In the genomic region with DNA sequence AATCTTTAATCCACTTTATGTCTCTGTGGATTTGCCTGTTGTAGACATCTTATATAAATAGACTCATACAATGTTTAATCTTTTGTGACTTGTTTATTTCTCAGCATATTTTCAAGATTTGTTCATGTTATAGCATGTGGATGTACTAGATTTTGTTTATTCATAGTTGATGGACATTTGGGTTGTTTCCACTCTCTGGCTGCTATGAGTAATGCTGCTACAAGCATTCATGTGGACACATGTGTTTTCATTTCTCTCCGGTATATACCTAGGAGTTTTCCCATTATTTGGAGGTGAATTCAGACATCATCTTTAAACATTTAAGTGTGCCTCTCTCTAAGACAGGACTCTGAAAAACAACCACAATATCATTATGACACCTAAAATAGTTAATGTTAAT, we compare ENCODE assay signal across 17 cellular contexts. TPM values are rescaled to one million over a fixed set of nuclear protein-coding genes. Genes with fewer than 3 reads are reported as not detected.
DNase-seq lines count a peak whose midpoint lies in the region; ATAC-seq and TF ChIP-seq lines count a peak whose summit lies in the region.
"Had no signal": no experiment of that assay in that cellular context is flagged by ENCODE, and none has a peak within 500 bp of the region (broad histone marks: within the 10 kb centered on the region; RNA-seq: fewer than 3 reads in every experiment).

No MANE protein-coding gene starts in this region.

- H4K20me1 ChIP-seq in fibroblast of lung (ENCODE audit: control insufficient read depth, extremely low read depth, insufficient read depth, low read length): no peaks in the 10 kb centered on the region

- peak overlapping the region; percentile 71 for H3K4me2 ChIP-seq in fibroblast of lung (ENCODE audit: extremely low read depth, insufficient read depth, low read length)
- H3K4me2 ChIP-seq: smooth muscle cell had no signal

- H3K4me1 ChIP-seq in fibroblast of lung (ENCODE audit: control insufficient read depth, extremely low read depth, insufficient read depth, low read length): no peaks in the 10 kb centered on the region

- H3K9ac ChIP-seq in fibroblast of lung (ENCODE audit: insufficient read depth, low read length): no peak overlapping the region

- no peak overlapping the region for H3K27ac ChIP-seq in fibroblast of lung (ENCODE audit: insufficient read depth, low read length)
- H3K27ac ChIP-seq: body of pancreas had no signal

- H3K9me3 Mint-ChIP-seq in activated naive CD4-positive, alpha-beta T cell treated with anti-CD3 and anti-CD28 coated beads, Interleukin-2, amount 10 ng/mL, durations not matched to agents 7 days and 5 days: no peaks in the 10 kb centered on the region
- no peaks in the 10 kb centered on the region for H3K9me3 Mint-ChIP-seq in activated CD4-positive, alpha-beta memory T cell treated with anti-CD3 and anti-CD28 coated beads, Interleukin-2, amount 10 ng/mL, durations not matched to agents 7 days and 5 days
- H3K9me3 Mint-ChIP-seq in type B pancreatic cell: no peaks in the 10 kb centered on the region

- no peak overlapping the region for H2AFZ ChIP-seq in fibroblast of lung (ENCODE audit: low read length)

- ATAC-seq in HG02759 (IDR thresholded peaks at IDR 0.05; ENCODE audit: unreplicated experiment): no peak
- ATAC-seq in HG03520 (IDR thresholded peaks at IDR 0.05; ENCODE audit: unreplicated experiment): no peak
- no peak for ATAC-seq in omental fat pad (ENCODE audit: low FRiP score)
- ATAC-seq: body of pancreas had no signal

- H3K4me1 Mint-ChIP-seq in activated naive CD4-positive, alpha-beta T cell treated with anti-CD3 and anti-CD28 coated beads, Interleukin-2, amount 10 ng/mL, durations not matched to agents 7 days and 5 days: peaks cover 50% of the 10 kb centered on the region
- H3K4me1 Mint-ChIP-seq in activated CD4-positive, alpha-beta memory T cell treated with anti-CD3 and anti-CD28 coated beads, Interleukin-2, amount 10 ng/mL, durations not matched to agents 7 days and 5 days: peaks cover 47% of the 10 kb centered on the region
- H3K4me1 Mint-ChIP-seq in type B pancreatic cell (ENCODE audit: unreplicated experiment): peaks cover 9% of the 10 kb centered on the region

- DNase-seq in activated naive CD4-positive, alpha-beta T cell treated with anti-CD3 and anti-CD28 coated beads, Interleukin-2, amount 10 ng/mL, durations not matched to agents 7 days and 5 days: no peak
- no peak for DNase-seq in activated naive CD4-positive, alpha-beta T cell (lab: John Stamatoyannopoulos, UW)
- DNase-seq in activated CD4-positive, alpha-beta memory T cell treated with anti-CD3 and anti-CD28 coated beads, Interleukin-2, amount 10 ng/mL, durations not matched to agents 7 days and 5 days: no peak
- DNase-seq in fibroblast of lung (ENCODE audit: low read depth in 2 of 2) (peak in 1 of 2 donors; percentile 53), type B pancreatic cell (ENCODE audit: extremely low spot score, unreplicated experiment) (no peak), omental fat pad (ENCODE audit: low spot score) (no peak)
- DNase-seq: AML-193, body of pancreas, GDM1, KG1, NCI-H187, NCI-H774 had no signal

- peak overlapping the region; percentile 65 for H3K4me3 Mint-ChIP-seq in activated naive CD4-positive, alpha-beta T cell treated with anti-CD3 and anti-CD28 coated beads, Interleukin-2, amount 10 ng/mL, durations not matched to agents 7 days and 5 days
- H3K4me3 Mint-ChIP-seq in activated CD4-positive, alpha-beta memory T cell treated with anti-CD3 and anti-CD28 coated beads, Interleukin-2, amount 10 ng/mL, durations not matched to agents 7 days and 5 days: peak overlapping the region; percentile 45
- H3K4me3 Mint-ChIP-seq in type B pancreatic cell: peak overlapping the region; percentile 52

- no peaks in the 10 kb centered on the region for H3K27me3 ChIP-seq in fibroblast of lung (ENCODE audit: control insufficient read depth, insufficient read depth, low read length)
- H3K27me3 ChIP-seq: body of pancreas had no signal

- POLR2A ChIA-PET in activated CD4-positive, alpha-beta memory T cell treated with anti-CD3 and anti-CD28 coated beads, Interleukin-2, amount 10 ng/mL, durations not matched to agents 7 days and 5 days (lab: Charles Lee): no interaction called here

- H3K36me3 ChIP-seq in fibroblast of lung (ENCODE audit: control insufficient read depth, insufficient read depth, low read length): peaks cover under 1% of the 10 kb centered on the region

- H3K9me3 ChIP-seq in fibroblast of lung (ENCODE audit: control insufficient read depth, insufficient read depth, low read depth, low read length): no peaks in the 10 kb centered on the region
- H3K9me3 ChIP-seq: body of pancreas had no signal

- TF ChIP-seq CTCF in fibroblast of lung (conservative IDR thresholded peaks at IDR 0.05 in 1 of 2, IDR thresholded peaks at IDR 0.05 in 1 of 2; ENCODE audit: low read depth in 1 of 2, low read length in 2 of 2): no peak
- TF ChIP-seq CTCF in type B pancreatic cell (conservative IDR thresholded peaks at IDR 0.05): no peak
- TF ChIP-seq CTCF in omental fat pad (IDR thresholded peaks at IDR 0.05): no peak

- peaks cover 36% of the 10 kb centered on the region for H3K36me3 Mint-ChIP-seq in activated naive CD4-positive, alpha-beta T cell treated with anti-CD3 and anti-CD28 coated beads, Interleukin-2, amount 10 ng/mL, durations not matched to agents 7 days and 5 days
- peaks cover 38% of the 10 kb centered on the region for H3K36me3 Mint-ChIP-seq in activated CD4-positive, alpha-beta memory T cell treated with anti-CD3 and anti-CD28 coated beads, Interleukin-2, amount 10 ng/mL, durations not matched to agents 7 days and 5 days (ENCODE audit: low read depth)
- H3K36me3 Mint-ChIP-seq in type B pancreatic cell: peaks cover 15% of the 10 kb centered on the region

- CTCF ChIA-PET in activated naive CD4-positive, alpha-beta T cell treated with anti-CD3 and anti-CD28 coated beads, Interleukin-2, amount 10 ng/mL, durations not matched to agents 7 days and 5 days (lab: Charles Lee): no interaction called here
- CTCF ChIA-PET in activated CD4-positive, alpha-beta memory T cell treated with anti-CD3 and anti-CD28 coated beads, Interleukin-2, amount 10 ng/mL, durations not matched to agents 7 days and 5 days (lab: Charles Lee): no interaction called here

- peak overlapping the region; percentile 65 for H3K27ac Mint-ChIP-seq in activated naive CD4-positive, alpha-beta T cell treated with anti-CD3 and anti-CD28 coated beads, Interleukin-2, amount 10 ng/mL, durations not matched to agents 7 days and 5 days
- peak overlapping the region; percentile 53 for H3K27ac Mint-ChIP-seq in activated CD4-positive, alpha-beta memory T cell treated with anti-CD3 and anti-CD28 coated beads, Interleukin-2, amount 10 ng/mL, durations not matched to agents 7 days and 5 days
- H3K27ac Mint-ChIP-seq in type B pancreatic cell: peak overlapping the region; percentile 42

- H3K4me3 ChIP-seq in fibroblast of lung (replicated peaks in 1 of 4; ENCODE audit: control extremely low read depth in 1 of 4, insufficient read depth in 1 of 4, low read depth in 3 of 4, low read length in 4 of 4): peak overlapping the region; percentile 14 to 30 (median 22)
- H3K4me3 ChIP-seq: body of pancreas, smooth muscle cell had no signal

- peaks cover 63% of the 10 kb centered on the region for H3K79me2 ChIP-seq in fibroblast of lung (ENCODE audit: control insufficient read depth, insufficient read depth, low read length)

- no peaks in the 10 kb centered on the region for H3K27me3 Mint-ChIP-seq in activated naive CD4-positive, alpha-beta T cell treated with anti-CD3 and anti-CD28 coated beads, Interleukin-2, amount 10 ng/mL, durations not matched to agents 7 days and 5 days
- H3K27me3 Mint-ChIP-seq in activated CD4-positive, alpha-beta memory T cell treated with anti-CD3 and anti-CD28 coated beads, Interleukin-2, amount 10 ng/mL, durations not matched to agents 7 days and 5 days: no peaks in the 10 kb centered on the region
- H3K27me3 Mint-ChIP-seq in type B pancreatic cell: no peaks in the 10 kb centered on the region

RNA-seq across cellular contexts. Expression of a gene that starts 2.3 kb away (rescaled TPM):
- 10 to 100 TPM; 51.9 to 54.0 TPM for total RNA-seq in activated CD4-positive, alpha-beta memory T cell treated with anti-CD3 and anti-CD28 coated beads, Interleukin-2, amount 10 ng/mL, durations not matched to agents 7 days and 5 days
- total RNA-seq in fibroblast of lung (8.7 and 20.1 TPM in 2 replicates), type B pancreatic cell (ENCODE audit: low replicate concordance) (14.6 and 15.5 TPM in 2 replicates), omental fat pad (10 to 100 TPM in 3 of 4 donors, 1 to 10 TPM in 1; 7.5 to 15.4 (median 12.3) TPM)
- polyA plus RNA-seq in fibroblast of lung: 14.8 and 27.8 TPM in 2 replicates
- polyA plus RNA-seq in fibroblast of lung (2012): 23.2 and 43.0 TPM in 2 replicates
- polyA minus RNA-seq in fibroblast of lung (ENCODE audit: low replicate concordance): 14.0 and 19.4 TPM in 2 replicates

RNA-seq across cellular contexts. Expression of a gene that starts 3.1 kb away (rescaled TPM):
- 10 to 100 TPM; 62.7 to 64.4 TPM for total RNA-seq in activated CD4-positive, alpha-beta memory T cell treated with anti-CD3 and anti-CD28 coated beads, Interleukin-2, amount 10 ng/mL, durations not matched to agents 7 days and 5 days
- total RNA-seq in fibroblast of lung (52.1 and 86.2 TPM in 2 replicates), type B pancreatic cell (ENCODE audit: low replicate concordance) (41.3 and 57.9 TPM in 2 replicates), omental fat pad (10 to 100 TPM; 42.1 to 76.7 (median 58.5) TPM)
- polyA plus RNA-seq in fibroblast of lung: 109 and 229 TPM in 2 replicates
- 236 and 397 TPM in 2 replicates for polyA plus RNA-seq in fibroblast of lung (2012)
- 725 and 757 TPM in 2 replicates for polyA minus RNA-seq in fibroblast of lung (ENCODE audit: low replicate concordance)

RNA-seq across cellular contexts. Expression of a gene that starts 33.7 kb away (rescaled TPM):
- 10 to 100 TPM; 24.9 to 29.0 TPM for total RNA-seq in activated CD4-positive, alpha-beta memory T cell treated with anti-CD3 and anti-CD28 coated beads, Interleukin-2, amount 10 ng/mL, durations not matched to agents 7 days and 5 days
- total RNA-seq in fibroblast of lung (30.0 and 30.2 TPM in 2 replicates), type B pancreatic cell (ENCODE audit: low replicate concordance) (34.1 and 35.9 TPM in 2 replicates), omental fat pad (10 to 100 TPM; 27.7 to 58.3 (median 34.7) TPM)
- polyA plus RNA-seq in fibroblast of lung: 16.5 and 17.3 TPM in 2 replicates
- 27.9 and 31.6 TPM in 2 replicates for polyA plus RNA-seq in fibroblast of lung (2012)
- polyA minus RNA-seq in fibroblast of lung (ENCODE audit: low replicate concordance): 20.7 and 23.7 TPM in 2 replicates

RNA-seq across cellular contexts. Expression of a gene that starts 35.2 kb away (rescaled TPM):
- total RNA-seq in activated CD4-positive, alpha-beta memory T cell treated with anti-CD3 and anti-CD28 coated beads, Interleukin-2, amount 10 ng/mL, durations not matched to agents 7 days and 5 days: not detected
- total RNA-seq in fibroblast of lung (not detected in 2 replicates), type B pancreatic cell (ENCODE audit: low replicate concordance) (not detected in 2 replicates), omental fat pad (not detected)
- not detected in 2 replicates for polyA plus RNA-seq in fibroblast of lung
- polyA plus RNA-seq in fibroblast of lung (2012): not detected in 2 replicates
- polyA minus RNA-seq in fibroblast of lung (ENCODE audit: low replicate concordance): not detected in 2 replicates
- total RNA-seq: body of pancreas, epithelial cell of proximal tubule, myocyte, smooth muscle cell had no signal
- polyA plus RNA-seq: smooth muscle cell had no signal

RNA-seq across cellular contexts. Expression of a gene that starts 59.3 kb away (rescaled TPM):
- total RNA-seq in activated CD4-positive, alpha-beta memory T cell treated with anti-CD3 and anti-CD28 coated beads, Interleukin-2, amount 10 ng/mL, durations not matched to agents 7 days and 5 days: 10 to 100 TPM; 27.0 to 27.6 TPM
- total RNA-seq in fibroblast of lung (13.9 and 15.2 TPM in 2 replicates), type B pancreatic cell (ENCODE audit: low replicate concordance) (13.0 and 23.0 TPM in 2 replicates), omental fat pad (10 to 100 TPM; 22.9 to 29.7 (median 26.9) TPM)
- 15.5 and 16.0 TPM in 2 replicates for polyA plus RNA-seq in fibroblast of lung
- 26.3 and 32.6 TPM in 2 replicates for polyA plus RNA-seq in fibroblast of lung (2012)
- polyA minus RNA-seq in fibroblast of lung (ENCODE audit: low replicate concordance): 19.2 and 20.2 TPM in 2 replicates
